In the genomic region with DNA sequence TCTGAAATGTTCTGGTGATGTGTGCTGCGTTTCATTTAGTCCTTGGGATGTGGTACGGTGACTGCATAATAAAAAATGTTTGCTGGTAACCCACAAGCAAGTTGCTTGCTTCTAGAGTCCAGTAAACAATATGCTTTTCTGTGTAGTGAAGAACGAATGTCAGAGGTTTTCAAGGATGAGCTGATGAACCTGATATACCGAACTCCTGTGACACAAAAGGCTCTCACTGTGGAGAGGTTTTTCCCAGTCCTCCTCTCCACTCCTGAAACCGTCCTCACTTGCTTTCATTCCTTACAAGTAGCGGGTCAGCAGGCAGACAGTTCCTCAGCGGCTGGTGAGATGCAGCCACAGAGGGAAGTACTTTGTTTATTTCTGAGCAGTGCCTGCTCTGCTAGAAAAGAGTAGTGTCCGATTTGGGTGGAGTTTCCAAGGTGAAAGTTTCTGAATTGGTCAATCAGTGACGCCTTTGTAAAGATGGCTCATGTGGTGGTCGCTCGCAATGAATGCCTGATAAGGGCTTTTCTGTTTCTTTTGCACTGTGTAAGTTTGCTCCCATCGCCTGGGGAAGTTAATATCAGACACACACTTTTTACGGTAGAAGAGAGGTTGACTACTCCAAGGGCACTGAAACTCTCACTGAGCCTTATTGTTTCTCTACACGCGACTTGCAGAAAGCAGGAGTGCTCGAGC, we compare ENCODE assay signal across 8 cellular contexts. TPM values are rescaled to one million over a fixed set of nuclear protein-coding genes. Genes with fewer than 3 reads are reported as not detected.
DNase-seq lines count a peak whose midpoint lies in the region; ATAC-seq and TF ChIP-seq lines count a peak whose summit lies in the region.

No MANE protein-coding gene starts in this region.

- no peaks in the 10 kb centered on the region for H3K27me3 Mint-ChIP-seq in effector memory CD8-positive, alpha-beta T cell

- DNase-seq in GM12864 (ENCODE audit: low read depth) (peak; percentile 53), SIG-M5 (lab: John Stamatoyannopoulos, UW) (peak; percentile 36), uterus (peak in 1 of 2 donors; percentile 34), NCI-H2171 (lab: John Stamatoyannopoulos, UW) (no peak), NCI-H69 (lab: John Stamatoyannopoulos, UW) (no peak)
- DNase-seq in effector memory CD8-positive, alpha-beta T cell = no peak

- H3K27me3 ChIP-seq in mucosa of rectum (ENCODE audit: control insufficient read depth in 2 of 2, insufficient read depth in 2 of 2, low read length in 2 of 2) = no peaks in the 10 kb centered on the region
- H3K27me3 ChIP-seq in uterus = no peaks in the 10 kb centered on the region

- H3K4me1 Mint-ChIP-seq in effector memory CD8-positive, alpha-beta T cell (ENCODE audit: low read depth in 2 of 2) = peaks cover 37 to 39% of the 10 kb centered on the region in 2 donors

- peaks cover 21% of the 10 kb centered on the region for H3K36me3 Mint-ChIP-seq in effector memory CD8-positive, alpha-beta T cell (ENCODE audit: insufficient read depth)

- peaks cover 15 to 22% of the 10 kb centered on the region in 2 donors for H3K4me1 ChIP-seq in mucosa of rectum (ENCODE audit: control insufficient read depth in 2 of 2, insufficient read depth in 2 of 2, low read length in 2 of 2)
- peaks cover 0 to 6% of the 10 kb centered on the region in 2 donors for H3K4me1 ChIP-seq in uterus

- peak; percentile 17 for ATAC-seq in HG02678 (IDR thresholded peaks at IDR 0.05; ENCODE audit: unreplicated experiment)
- no peak for ATAC-seq in effector memory CD8-positive, alpha-beta T cell (replicated peaks)

- H3K27ac Mint-ChIP-seq in effector memory CD8-positive, alpha-beta T cell = peak overlapping the region; percentile 94 to 98

- no peaks in the 10 kb centered on the region for H3K36me3 ChIP-seq in mucosa of rectum (ENCODE audit: control insufficient read depth in 2 of 2, insufficient read depth in 2 of 2, low read length in 2 of 2)
- H3K36me3 ChIP-seq in uterus = no peaks in the 10 kb centered on the region

- no peaks in the 10 kb centered on the region for H3K9me3 Mint-ChIP-seq in effector memory CD8-positive, alpha-beta T cell

- peak in 1 of 2 donors; percentile 10 for TF ChIP-seq POLR2A in uterus (IDR thresholded peaks at IDR 0.05)

- peak overlapping the region; percentile 94 to 95 for H3K4me3 Mint-ChIP-seq in effector memory CD8-positive, alpha-beta T cell

- intact Hi-C loops in uterus (cut with DNase I; ENCODE audit: low total_unique reads) = no loop called here

- peak overlapping the region; percentile 62 for H3K4me3 ChIP-seq in GM12864 (ENCODE audit: low read depth, low read length)
- peak overlapping the region; percentile 93 to 98 for H3K4me3 ChIP-seq in mucosa of rectum (ENCODE audit: low read length in 2 of 2)
- H3K4me3 ChIP-seq in uterus = peak overlapping the region; percentile 84 to 88

- TF ChIP-seq CTCF in GM12864 (IDR thresholded peaks at IDR 0.05; ENCODE audit: low read depth, low read length, missing control alignments) (no peak), uterus (IDR thresholded peaks at IDR 0.05) (no peak)

- H3K9me3 ChIP-seq in mucosa of rectum (ENCODE audit: control insufficient read depth in 2 of 2, low read length in 2 of 2) = no peaks in the 10 kb centered on the region
- H3K9me3 ChIP-seq in uterus = no peaks in the 10 kb centered on the region

- peak overlapping the region; percentile 91 to 98 for H3K9ac ChIP-seq in mucosa of rectum (ENCODE audit: low read depth in 1 of 2, low read length in 2 of 2)

- H3K27ac ChIP-seq in mucosa of rectum (ENCODE audit: low read depth in 2 of 2, low read length in 2 of 2) = peak overlapping the region; percentile 73 to 97
- H3K27ac ChIP-seq in uterus = peak overlapping the region; percentile 49 to 99

RNA-seq across cellular contexts. Expression of a gene that starts 3.0 kb away (rescaled TPM):
- total RNA-seq in uterus = 10 to 100 TPM in 1 of 4 donors, 1 to 10 TPM in 3; 7.6 to 45.5 (median 8.2) TPM

Comparison
In these comparisons a context has a peak if more than half of its experiments do, and no peak if none do; other contexts are left out.
1. DNase-seq: peak in GM12864 (single experiment) and SIG-M5 (single experiment); none in effector memory CD8-positive, alpha-beta T cell (0 of 3), NCI-H2171 (single experiment) and NCI-H69 (single experiment).
2. Peak in every context shown above with its lines, with median percentiles within 50 percentile points of each other: H3K4me3 ChIP-seq.